2 cellular contexts compared by ENCODE assay signal in genomic region chr17:79862771-79863440, GRCh38.
A peak's percentile ranks its signal among the peaks of the same experiment; 100 is the strongest.
TF ChIP-seq lines count a peak whose summit lies in the region.

No MANE protein-coding gene starts in this region.

TF ChIP-seq in K562, 482 proteins besides CTCF, POLR2A, EP300 and RAD21:
- TF ChIP-seq ETS1 (conservative IDR thresholded peaks at IDR 0.05; ENCODE audit: control insufficient read depth, low read depth, low read length) (no peak), HDAC8 (tag; IDR thresholded peaks at IDR 0.05) (no peak), NFIC (IDR thresholded peaks at IDR 0.05) (0 out of 2 replicates have a peak, but pooled peaks have one; percentile 8), EGR1 (conservative IDR thresholded peaks at IDR 0.05) (peak; percentile 25; the same call in 1 of the 2 replicates)

TF ChIP-seq in HepG2, 621 proteins besides CTCF, POLR2A, EP300 and RAD21:
- TF ChIP-seq ZNF83 (CRISPR knock-in tag; IDR thresholded peaks at IDR 0.05; ENCODE audit: borderline replicate concordance) (no peak), CREBL2 (CRISPR knock-in tag; IDR thresholded peaks at IDR 0.05; ENCODE audit: borderline replicate concordance) (no peak), ZNF788 (CRISPR knock-in tag; IDR thresholded peaks at IDR 0.05; ENCODE audit: borderline replicate concordance) (no peak), ZBTB2 (CRISPR knock-in tag; IDR thresholded peaks at IDR 0.05; ENCODE audit: low read depth) (no peak), PAX8 (CRISPR knock-in tag; IDR thresholded peaks at IDR 0.05; ENCODE audit: borderline replicate concordance) (no peak), KAT8 (CRISPR knock-in tag; IDR thresholded peaks at IDR 0.05) (no peak), PHF8 (CRISPR knock-in tag; IDR thresholded peaks at IDR 0.05) (no peak), SCMH1 (CRISPR knock-in tag; IDR thresholded peaks at IDR 0.05; ENCODE audit: borderline replicate concordance) (no peak), CENPT (CRISPR knock-in tag; IDR thresholded peaks at IDR 0.05; ENCODE audit: low read depth) (no peak)
